Comparison of ENCODE assay signal across 8 cellular contexts in genomic region chr7:140176271-140176701, GRCh38. TPM values are rescaled to one million over a fixed set of nuclear protein-coding genes. Genes with fewer than 3 reads are reported as not detected.
A peak's percentile ranks its signal among the peaks of the same experiment; 100 is the strongest.
DNase-seq lines count a peak whose midpoint lies in the region; ATAC-seq lines count a peak whose summit lies in the region.

No MANE protein-coding gene starts in this region.

- no peaks in the 10 kb centered on the region for H3K9me3 ChIP-seq in NT2/D1 (ENCODE audit: insufficient read depth, low read length)

- H3K4me1 ChIP-seq in NT2/D1 (ENCODE audit: insufficient read depth, insufficient read length), result no peaks in the 10 kb centered on the region

- H3K27me3 ChIP-seq in NT2/D1 (ENCODE audit: insufficient read depth, insufficient read length), result peaks cover 7% of the 10 kb centered on the region

- H3K36me3 Mint-ChIP-seq in effector memory CD8-positive, alpha-beta T cell (ENCODE audit: insufficient read depth), result peaks cover 26% of the 10 kb centered on the region

- H3K27ac Mint-ChIP-seq in effector memory CD8-positive, alpha-beta T cell, result peak overlapping the region; percentile 42 to 87

- H3K4me3 ChIP-seq in NT2/D1 (ENCODE audit: insufficient read length, low read depth), result peak overlapping the region; percentile 73

- H3K9ac ChIP-seq in NT2/D1 (ENCODE audit: insufficient read length, low read depth), result peak overlapping the region; percentile 77

- H3K9me3 Mint-ChIP-seq in effector memory CD8-positive, alpha-beta T cell, result no peaks in the 10 kb centered on the region

- H3K27me3 Mint-ChIP-seq in effector memory CD8-positive, alpha-beta T cell, result peaks cover 0 to 6% of the 10 kb centered on the region in 2 donors

- peaks cover 17 to 28% of the 10 kb centered on the region in 2 donors for H3K4me1 Mint-ChIP-seq in effector memory CD8-positive, alpha-beta T cell (ENCODE audit: low read depth in 2 of 2)

- peak overlapping the region; percentile 94 to 98 for H3K4me3 Mint-ChIP-seq in effector memory CD8-positive, alpha-beta T cell

- DNase-seq in D341Med (ENCODE audit: low spot score) (peak; percentile 64), NT2/D1 (ENCODE audit: low read depth, low spot score) (no peak), myocyte (ENCODE audit: low read depth) (peak; percentile 30), NCI-H1930 (lab: John Stamatoyannopoulos, UW) (no peak)
- DNase-seq in effector memory CD8-positive, alpha-beta T cell, result peak in 2 of 3 experiments; percentile 9 to 12

- no peaks in the 10 kb centered on the region for H3K36me3 ChIP-seq in NT2/D1 (ENCODE audit: insufficient read depth, insufficient read length, low read length)

- peak; percentile 15 for ATAC-seq in GM21528 (IDR thresholded peaks at IDR 0.05; ENCODE audit: low FRiP score, unreplicated experiment)
- ATAC-seq in effector memory CD8-positive, alpha-beta T cell (replicated peaks), result no peak
- ATAC-seq in esophagus mucosa, result no peak
- ATAC-seq in GM21367 (IDR thresholded peaks at IDR 0.05; ENCODE audit: unreplicated experiment), result no peak

RNA-seq across cellular contexts. Expression of gene KDM7A, which starts 0.5 kb away (rescaled TPM):
- total RNA-seq in myocyte (12.3 and 19.5 TPM in 2 replicates), esophagus mucosa (22.3 TPM)
- polyA plus RNA-seq in myocyte (2012), result 3.7 TPM

Comparison
In these comparisons a context has a peak if more than half of its experiments do, and no peak if none do; other contexts are left out.
1. DNase-seq: peak in D341Med (single experiment), effector memory CD8-positive, alpha-beta T cell (2 of 3) and myocyte (single experiment); none in NT2/D1 (single experiment) and NCI-H1930 (0 of 2).